ENCODE assay signal across 8 cellular contexts in genomic region chr6:11575408-11576033, GRCh38. TPM values are rescaled to one million over a fixed set of nuclear protein-coding genes. Genes with fewer than 3 reads are reported as not detected.
A peak's percentile ranks its signal among the peaks of the same experiment; 100 is the strongest.
DNase-seq lines count a peak whose midpoint lies in the region; ATAC-seq and TF ChIP-seq lines count a peak whose summit lies in the region.

No MANE protein-coding gene starts in this region.

- H4K20me1 ChIP-seq in fibroblast of lung (ENCODE audit: control insufficient read depth, extremely low read depth, insufficient read depth, low read length) (no peaks in the 10 kb centered on the region), neural cell (ENCODE audit: insufficient read depth) (no peaks in the 10 kb centered on the region)

- H2AFZ ChIP-seq in fibroblast of lung (ENCODE audit: low read length) (peak overlapping the region; percentile 50), neural cell (ENCODE audit: low read depth, low read length) (no peak overlapping the region)

- no peaks in the 10 kb centered on the region for H3K9me3 Mint-ChIP-seq in type B pancreatic cell

- no peak overlapping the region for H3K27ac Mint-ChIP-seq in type B pancreatic cell

- no peaks in the 10 kb centered on the region for H3K36me3 ChIP-seq in NT2/D1 (ENCODE audit: insufficient read depth, insufficient read length, low read length)
- H3K36me3 ChIP-seq in fibroblast of lung (ENCODE audit: control insufficient read depth, insufficient read depth, low read length): no peaks in the 10 kb centered on the region
- H3K36me3 ChIP-seq in neural cell (ENCODE audit: insufficient read depth, low read length): peaks cover 5% of the 10 kb centered on the region

- TF ChIP-seq RAD21 in neural cell (conservative IDR thresholded peaks at IDR 0.05): peak; percentile 88

- peak; percentile 97 to 99 for TF ChIP-seq CTCF in fibroblast of lung (conservative IDR thresholded peaks at IDR 0.05 in 1 of 2, IDR thresholded peaks at IDR 0.05 in 1 of 2; ENCODE audit: low read depth in 1 of 2, low read length in 2 of 2)
- peak; percentile 91 for TF ChIP-seq CTCF in neural cell (IDR thresholded peaks at IDR 0.05; ENCODE audit: poor library complexity, severe bottlenecking)
- TF ChIP-seq CTCF in type B pancreatic cell (conservative IDR thresholded peaks at IDR 0.05): peak; percentile 90

- H3K9ac ChIP-seq in NT2/D1 (ENCODE audit: insufficient read length, low read depth) (no peak overlapping the region), fibroblast of lung (ENCODE audit: insufficient read depth, low read length) (no peak overlapping the region), neural cell (ENCODE audit: low read length) (no peak overlapping the region)

- H3K9me3 ChIP-seq in NT2/D1 (ENCODE audit: insufficient read depth, low read length): no peaks in the 10 kb centered on the region
- no peaks in the 10 kb centered on the region for H3K9me3 ChIP-seq in fibroblast of lung (ENCODE audit: control insufficient read depth, insufficient read depth, low read depth, low read length)
- no peaks in the 10 kb centered on the region for H3K9me3 ChIP-seq in neural cell (ENCODE audit: low read length)

- H3K4me1 ChIP-seq in NT2/D1 (ENCODE audit: insufficient read depth, insufficient read length): no peaks in the 10 kb centered on the region
- no peaks in the 10 kb centered on the region for H3K4me1 ChIP-seq in fibroblast of lung (ENCODE audit: control insufficient read depth, extremely low read depth, insufficient read depth, low read length)

- no peak overlapping the region for H3K27ac ChIP-seq in fibroblast of lung (ENCODE audit: insufficient read depth, low read length)
- no peak overlapping the region for H3K27ac ChIP-seq in neural cell (ENCODE audit: low read length)

- TF ChIP-seq EP300 in neural cell (conservative IDR thresholded peaks at IDR 0.05; ENCODE audit: poor library complexity, severe bottlenecking): no peak

- H3K36me3 Mint-ChIP-seq in type B pancreatic cell: no peaks in the 10 kb centered on the region

- DNase-seq in DMS53 treated with DMSO at 0.1 percent for 48 hours (lab: John Stamatoyannopoulos, UW; ENCODE audit: unreplicated experiment) (peak; percentile 84), NT2/D1 (ENCODE audit: low read depth, low spot score) (peak; percentile 46), activated T-cell treated with anti-CD3 and anti-CD28 coated beads for 24 hours (ENCODE audit: low read depth) (peak; percentile 40), fibroblast of lung (ENCODE audit: low read depth in 2 of 2) (peak; percentile 73 to 85), type B pancreatic cell (ENCODE audit: extremely low spot score, unreplicated experiment) (no peak)

- no peaks in the 10 kb centered on the region for H3F3A ChIP-seq in neural cell (ENCODE audit: insufficient read depth, low read length, poor library complexity, severe bottlenecking)

- H3K4me3 ChIP-seq in NT2/D1 (ENCODE audit: insufficient read length, low read depth) (no peak overlapping the region), fibroblast of lung (replicated peaks in 1 of 4; ENCODE audit: control extremely low read depth in 1 of 4, insufficient read depth in 1 of 4, low read depth in 3 of 4, low read length in 4 of 4) (no peak overlapping the region), neural cell (ENCODE audit: low read length) (no peak overlapping the region)

- H3K4me1 Mint-ChIP-seq in type B pancreatic cell (ENCODE audit: unreplicated experiment): no peaks in the 10 kb centered on the region

- H3K4me2 ChIP-seq in fibroblast of lung (ENCODE audit: extremely low read depth, insufficient read depth, low read length): no peak overlapping the region
- no peak overlapping the region for H3K4me2 ChIP-seq in neural cell (ENCODE audit: low read length)

- H3K9me2 ChIP-seq in neural cell (ENCODE audit: insufficient read depth, low read length): no peaks in the 10 kb centered on the region

- no peak overlapping the region for H3K4me3 Mint-ChIP-seq in type B pancreatic cell

- ATAC-seq in GM19468 (IDR thresholded peaks at IDR 0.05; ENCODE audit: extremely low read depth, unreplicated experiment) (peak; percentile 70), HG03521 (IDR thresholded peaks at IDR 0.05; ENCODE audit: unreplicated experiment) (peak; percentile 97)

- H3K27me3 ChIP-seq in NT2/D1 (ENCODE audit: insufficient read depth, insufficient read length): no peaks in the 10 kb centered on the region
- H3K27me3 ChIP-seq in fibroblast of lung (ENCODE audit: control insufficient read depth, insufficient read depth, low read length): no peaks in the 10 kb centered on the region
- no peaks in the 10 kb centered on the region for H3K27me3 ChIP-seq in neural cell (ENCODE audit: insufficient read depth, low read depth, low read length)

- H3K79me2 ChIP-seq in fibroblast of lung (ENCODE audit: control insufficient read depth, insufficient read depth, low read length) (no peaks in the 10 kb centered on the region), neural cell (replicated peaks; ENCODE audit: insufficient read depth, low read length) (no peaks in the 10 kb centered on the region)

- no peaks in the 10 kb centered on the region for H3K27me3 Mint-ChIP-seq in type B pancreatic cell

TF ChIP-seq in neural cell, 6 proteins besides CTCF, POLR2A, EP300 and RAD21:
- no peak for TF ChIP-seq REST (IDR thresholded peaks at IDR 0.05; ENCODE audit: borderline replicate concordance)
- TF ChIP-seq SMC3 (conservative IDR thresholded peaks at IDR 0.05; ENCODE audit: poor library complexity): peak; percentile 89
- no peak for TF ChIP-seq EZH2 (IDR thresholded peaks at IDR 0.05; ENCODE audit: borderline replicate concordance, insufficient read depth, low read length, poor library complexity, severe bottlenecking)
- peak; percentile 30 for TF ChIP-seq MXI1 (conservative IDR thresholded peaks at IDR 0.05; ENCODE audit: poor library complexity, severe bottlenecking)
- no peak for TF ChIP-seq POLR2AphosphoS5 (IDR thresholded peaks at IDR 0.05)
- TF ChIP-seq TAF1 (IDR thresholded peaks at IDR 0.05; ENCODE audit: low read depth): no peak

RNA-seq across cellular contexts. Expression of gene TMEM170B, which starts 38.0 kb away (rescaled TPM):
- total RNA-seq in fibroblast of lung: 3.6 and 4.5 TPM in 2 replicates
- 1.2 and 1.5 TPM in 2 replicates for polyA plus RNA-seq in fibroblast of lung
- polyA plus RNA-seq in fibroblast of lung (2012): 1.1 TPM in 2 replicates
- 0.48 and 0.67 TPM in 2 replicates for polyA minus RNA-seq in fibroblast of lung (ENCODE audit: low replicate concordance)
- 25.6 and 29.1 TPM in 2 replicates for polyA plus RNA-seq in neural cell
- polyA minus RNA-seq in neural cell: 67.0 and 77.2 TPM in 2 replicates
- 2.1 and 4.0 TPM in 2 replicates for total RNA-seq in type B pancreatic cell (ENCODE audit: low replicate concordance)
